Comparison of ENCODE assay signal across 3 cellular contexts in genomic region chr11:74365805-74366204, GRCh38. TPM values are rescaled to one million over a fixed set of nuclear protein-coding genes. Genes with fewer than 3 reads are reported as not detected.
"Had no signal": no experiment of that assay in that cellular context is flagged by ENCODE, and none has a peak within 500 bp of the region (broad histone marks: within the 10 kb centered on the region; RNA-seq: fewer than 3 reads in every experiment).

No MANE protein-coding gene starts in this region.

RNA-seq across cellular contexts. Expression of gene P4HA3, which starts 54.4 kb away (rescaled TPM):
- total RNA-seq: myocyte; naive thymus-derived CD4-positive, alpha-beta T cell had no signal
- polyA plus RNA-seq: immature natural killer cell; naive thymus-derived CD4-positive, alpha-beta T cell had no signal
